9 cellular contexts compared by ENCODE assay signal in genomic region chr19:48807590-48808308, GRCh38. TPM values are rescaled to one million over a fixed set of nuclear protein-coding genes. Genes with fewer than 3 reads are reported as not detected.
DNase-seq lines count a peak whose midpoint lies in the region; ATAC-seq and TF ChIP-seq lines count a peak whose summit lies in the region.
"Had no signal": no experiment of that assay in that cellular context is flagged by ENCODE, and none has a peak within 500 bp of the region (broad histone marks: within the 10 kb centered on the region; RNA-seq: fewer than 3 reads in every experiment).

No MANE protein-coding gene starts in this region.

- no peak overlapping the region for H3K27ac ChIP-seq in PC-9
- no peak overlapping the region for H3K27ac ChIP-seq in iPS-20b (ENCODE audit: low read length)
- no peak overlapping the region for H3K27ac ChIP-seq in right cardiac atrium (ENCODE audit: low read length)

- TF ChIP-seq CTCF in PC-9 (conservative IDR thresholded peaks at IDR 0.05) = 0 out of 2 replicates have a peak, but pooled peaks have one; percentile 17

- no peaks in the 10 kb centered on the region for H4K20me1 ChIP-seq in PC-9 (ENCODE audit: insufficient read depth)

- H2AFZ ChIP-seq in PC-9 = no peak overlapping the region

- WGBS in right cardiac atrium = 86% methylated on average over 13 of the region's 13 CpGs

- in situ Hi-C loops in Caki2 (cut with HindIII; ENCODE audit: low pct_unique_long_range_greater_than_20kb, low sequenced_read_pairs) = no loop called here

- CTCF ChIA-PET in PC-9 (lab: Charles Lee) = interaction anchor here (0.7 to 1.3 kb wide), 2 partner anchors 8 to 34 kb away, joined by 3 to 5 read pairs; no protein-coding TSS in a partner anchor

- DNase-seq in Caki2 (ENCODE audit: low read depth) = peak; percentile 35
- no peak for DNase-seq in PC-9
- no peak for DNase-seq in mesenteric fat pad (ENCODE audit: low spot score)
- DNase-seq in right cardiac atrium = no peak
- DNase-seq in GM19240 (ENCODE audit: insufficient read length, low spot score) = no peak
- DNase-seq: activated CD4-positive, CD25-positive, alpha-beta regulatory T cell treated with anti-CD3 and anti-CD28 coated beads, Interleukin-2, amount 50 U/mL, for 72 hours; naive thymus-derived CD8-positive, alpha-beta T cell; NK-92 treated with Interleukin-12 subunit alpha and Interleukin-12 subunit beta, amount 100 ng/mL, for 24 hours had no signal

- H3K4me1 ChIP-seq in PC-9 (replicated peaks; ENCODE audit: insufficient read depth) (peaks cover 21% of the 10 kb centered on the region), iPS-20b (ENCODE audit: insufficient read depth, low read length) (peaks cover 16% of the 10 kb centered on the region; the same call in 1 of the 2 replicates), right cardiac atrium (ENCODE audit: control insufficient read depth, insufficient read depth, low read length) (no peaks in the 10 kb centered on the region)

- H3K27me3 ChIP-seq in PC-9 (ENCODE audit: insufficient read depth, low read depth) = no peaks in the 10 kb centered on the region
- H3K27me3 ChIP-seq in iPS-20b (ENCODE audit: insufficient read depth, low read length) = peaks cover 15% of the 10 kb centered on the region
- H3K27me3 ChIP-seq in right cardiac atrium (ENCODE audit: control insufficient read depth, insufficient read depth) = no peaks in the 10 kb centered on the region

- H3K36me3 ChIP-seq in PC-9 (ENCODE audit: low read depth) = no peaks in the 10 kb centered on the region
- no peaks in the 10 kb centered on the region for H3K36me3 ChIP-seq in iPS-20b (ENCODE audit: insufficient read depth, low read depth, low read length)

- intact Hi-C loops in PC-9 (cut with micrococcal nuclease; ENCODE audit: unreplicated experiment) (no loop called here), right cardiac atrium (cut with DNase I) (no loop called here)

- H3K9me2 ChIP-seq in PC-9 (ENCODE audit: insufficient read depth) = no peaks in the 10 kb centered on the region

- no peak overlapping the region for H3K4me2 ChIP-seq in PC-9

- H3K9me3 ChIP-seq in PC-9 (ENCODE audit: insufficient read depth, low read depth) (no peaks in the 10 kb centered on the region), iPS-20b (ENCODE audit: insufficient read depth, low read depth, low read length) (no peaks in the 10 kb centered on the region), right cardiac atrium (ENCODE audit: control insufficient read depth, low read length) (no peaks in the 10 kb centered on the region)

- BruUV-seq in PC-9 (replicated peaks; lab: Mats Ljungman, UMichigan) = no TSS peak

- no peak overlapping the region for H3K4me3 ChIP-seq in PC-9
- no peak overlapping the region for H3K4me3 ChIP-seq in iPS-20b (ENCODE audit: low read length)
- H3K4me3 ChIP-seq in right cardiac atrium (ENCODE audit: low read length) = no peak overlapping the region

- no peak for ATAC-seq in right cardiac atrium
- ATAC-seq: naive thymus-derived CD8-positive, alpha-beta T cell had no signal

- POLR2A ChIA-PET in PC-9 (lab: Charles Lee; ENCODE audit: unreplicated experiment) = no interaction called here

- H3K79me2 ChIP-seq in PC-9 (ENCODE audit: low read depth) = no peaks in the 10 kb centered on the region

- H3F3A ChIP-seq in PC-9 (ENCODE audit: insufficient read depth, low read depth) = peaks cover 65% of the 10 kb centered on the region

- H3K9ac ChIP-seq in iPS-20b (ENCODE audit: low read depth, low read length) = peak overlapping the region; percentile 59; the same call in 1 of the 2 replicates

RNA-seq across cellular contexts. Expression of gene BCAT2, which starts 3.1 kb away (rescaled TPM):
- total RNA-seq in Caki2 (2014; rRNA removed; shearing (Covaris generic); ENCODE audit: low replicate concordance) = 73.5 and 83.0 TPM in 2 replicates
- 69.7 and 70.5 TPM in 2 replicates for total RNA-seq in PC-9 (2021)
- total RNA-seq in mesenteric fat pad = 20.3 TPM
- total RNA-seq in right cardiac atrium = 10 to 100 TPM; 24.6 to 46.7 (median 37.9) TPM
- polyA plus RNA-seq in right cardiac atrium = 39.7 TPM

RNA-seq across cellular contexts. Expression of gene HSD17B14, which starts 28.5 kb away (rescaled TPM):
- 33.6 and 56.7 TPM in 2 replicates for total RNA-seq in Caki2 (2014; rRNA removed; shearing (Covaris generic); ENCODE audit: low replicate concordance)
- total RNA-seq in PC-9 (2021) = 20.7 and 33.6 TPM in 2 replicates
- total RNA-seq in mesenteric fat pad = 9.4 TPM
- 1 to 10 TPM; 4.0 to 7.6 (median 5.5) TPM for total RNA-seq in right cardiac atrium
- polyA plus RNA-seq in right cardiac atrium = 4.0 TPM

RNA-seq across cellular contexts. Expression of gene FGF21, which starts 52.4 kb away (rescaled TPM):
- total RNA-seq in Caki2 (2014; rRNA removed; shearing (Covaris generic); ENCODE audit: low replicate concordance) = not detected in 2 replicates
- total RNA-seq in PC-9 (2021) (0.41 and 0.78 TPM in 2 replicates), mesenteric fat pad (not detected), right cardiac atrium (not detected)
- not detected for polyA plus RNA-seq in right cardiac atrium
- total RNA-seq: naive thymus-derived CD8-positive, alpha-beta T cell had no signal
- polyA plus RNA-seq: naive thymus-derived CD8-positive, alpha-beta T cell had no signal

RNA-seq across cellular contexts. Expression of gene FUT1, which starts 55.3 kb away (rescaled TPM):
- 2.9 and 3.1 TPM in 2 replicates for total RNA-seq in Caki2 (2014; rRNA removed; shearing (Covaris generic); ENCODE audit: low replicate concordance)
- total RNA-seq in PC-9 (2021) (7.9 and 9.6 TPM in 2 replicates), mesenteric fat pad (5.7 TPM), right cardiac atrium (1 to 10 TPM; 2.2 to 4.0 (median 2.6) TPM)
- polyA plus RNA-seq in right cardiac atrium = 3.0 TPM
- total RNA-seq: naive thymus-derived CD8-positive, alpha-beta T cell had no signal
- polyA plus RNA-seq: naive thymus-derived CD8-positive, alpha-beta T cell had no signal
